13 cellular contexts compared by ENCODE assay signal in genomic region chr4:123547167-123547817, GRCh38.
A peak's percentile ranks its signal among the peaks of the same experiment; 100 is the strongest.
DNase-seq lines count a peak whose midpoint lies in the region; ATAC-seq, FAIRE-seq and TF ChIP-seq lines count a peak whose summit lies in the region.
"Had no signal": no experiment of that assay in that cellular context is flagged by ENCODE, and none has a peak within 500 bp of the region (broad histone marks: within the 10 kb centered on the region; RNA-seq: fewer than 3 reads in every experiment).

No MANE protein-coding gene starts in this region.

- peak; percentile 33 for DNase-seq in NCI-H1105 (lab: John Stamatoyannopoulos, UW)
- peak; percentile 74 for DNase-seq in SW480 (ENCODE audit: low spot score)
- DNase-seq in keratinocyte (ENCODE audit: low read depth, low spot score): no peak
- peak; percentile 75 to 81 for DNase-seq in suprapubic skin (ENCODE audit: low spot score in 2 of 2)
- DNase-seq in head of caudate nucleus: no peak
- no peak for DNase-seq in stimulated activated naive CD4-positive, alpha-beta T cell (lab: John Stamatoyannopoulos, UW)
- no peak for DNase-seq in SW 1271 (lab: John Stamatoyannopoulos, UW)
- DNase-seq: activated CD4-positive, CD25-positive, alpha-beta regulatory T cell; activated gamma-delta T cell treated with Interleukin-2 at 50 U/mL for 16 hours; ovary; RPMI8226 had no signal

- no peak overlapping the region for H3K9ac ChIP-seq in keratinocyte (ENCODE audit: control insufficient read depth, extremely low read depth, insufficient read depth, low read length)

- H3K9me1 ChIP-seq in keratinocyte (ENCODE audit: control insufficient read depth, extremely low read depth, insufficient read depth, low read length): no peaks in the 10 kb centered on the region

- dilution Hi-C loops in keratinocyte (cut with MboI; ENCODE audit: extremely low pct_ligation_motif_present, low sequenced_read_pairs): no loop called here

- H3K27me3 ChIP-seq in keratinocyte (ENCODE audit: control insufficient read depth, extremely low read depth, insufficient read depth, low read length): no peaks in the 10 kb centered on the region
- no peaks in the 10 kb centered on the region for H3K27me3 ChIP-seq in suprapubic skin
- H3K27me3 ChIP-seq: ovary had no signal

- ATAC-seq in GM21447 (IDR thresholded peaks at IDR 0.05; ENCODE audit: unreplicated experiment): no peak

- H2AFZ ChIP-seq in keratinocyte (ENCODE audit: control insufficient read depth, low read length): peak overlapping the region; percentile 94

- no peak for TF ChIP-seq POLR2A in suprapubic skin (IDR thresholded peaks at IDR 0.05)

- FAIRE-seq in keratinocyte (lab: Jason Lieb, UNC): peak; percentile 63
- FAIRE-seq: colon had no signal

- H3K79me2 ChIP-seq in keratinocyte (ENCODE audit: control insufficient read depth, insufficient read depth, low read length): no peaks in the 10 kb centered on the region

- no peaks in the 10 kb centered on the region for H3K9me3 ChIP-seq in keratinocyte (ENCODE audit: control insufficient read depth, low read depth, low read length)
- H3K9me3 ChIP-seq in suprapubic skin: no peaks in the 10 kb centered on the region
- H3K9me3 ChIP-seq: ovary had no signal

- H4K20me1 ChIP-seq in keratinocyte (ENCODE audit: control insufficient read depth, extremely low read depth, insufficient read depth, low read length): no peaks in the 10 kb centered on the region

- 56% methylated on average over 25 of the region's 25 CpGs for WGBS in suprapubic skin

- H3K4me1 ChIP-seq in keratinocyte (ENCODE audit: control insufficient read depth, extremely low read depth, insufficient read depth, low read length): peaks cover 31% of the 10 kb centered on the region
- H3K4me1 ChIP-seq in suprapubic skin: peaks cover 27% of the 10 kb centered on the region

- H3K4me3 ChIP-seq in keratinocyte (ENCODE audit: control insufficient read depth in 2 of 3, extremely low read depth in 1 of 3, insufficient read depth in 2 of 3, low read depth in 1 of 3, low read length in 3 of 3): peak overlapping the region in 2 of 3 experiments; percentile 38 to 44
- H3K4me3 ChIP-seq in suprapubic skin: no peak overlapping the region
- H3K4me3 ChIP-seq: ovary had no signal

- peak overlapping the region; percentile 90 for H3K4me2 ChIP-seq in keratinocyte (ENCODE audit: control insufficient read depth, extremely low read depth, insufficient read depth, low read depth, low read length)

- TF ChIP-seq CTCF in keratinocyte (optimal IDR thresholded peaks at IDR 0.05 in 1 of 3, IDR thresholded peaks at IDR 0.05 in 1 of 3, conservative IDR thresholded peaks at IDR 0.05 in 1 of 3; ENCODE audit: extremely low read depth in 1 of 3, insufficient read depth in 2 of 3, low read length in 3 of 3) (no peak), suprapubic skin (IDR thresholded peaks at IDR 0.05) (no peak)

- no peak for TF ChIP-seq EP300 in suprapubic skin (IDR thresholded peaks at IDR 0.05)

- H3K36me3 ChIP-seq in keratinocyte (ENCODE audit: control insufficient read depth in 2 of 2, extremely low read depth in 1 of 2, insufficient read depth in 2 of 2, low read length in 2 of 2) (no peaks in the 10 kb centered on the region), suprapubic skin (no peaks in the 10 kb centered on the region)
- H3K36me3 ChIP-seq: ovary had no signal

- intact Hi-C loops in head of caudate nucleus (cut with DNase I): no loop called here

- H3K27ac ChIP-seq in keratinocyte (ENCODE audit: control insufficient read depth, insufficient read depth, low read length) (peak overlapping the region; percentile 42), suprapubic skin (peak overlapping the region; percentile 83)
- H3K27ac ChIP-seq: ovary had no signal

Comparison
In these comparisons a context has a peak if more than half of its experiments do, and no peak if none do; other contexts are left out.
1. DNase-seq: peak in NCI-H1105 (single experiment), SW480 (single experiment) and suprapubic skin (2 of 2); none in keratinocyte (single experiment), head of caudate nucleus (0 of 42), stimulated activated naive CD4-positive, alpha-beta T cell (0 of 6) and SW 1271 (0 of 2).